ENCODE assay signal across 9 cellular contexts in the genomic region with DNA sequence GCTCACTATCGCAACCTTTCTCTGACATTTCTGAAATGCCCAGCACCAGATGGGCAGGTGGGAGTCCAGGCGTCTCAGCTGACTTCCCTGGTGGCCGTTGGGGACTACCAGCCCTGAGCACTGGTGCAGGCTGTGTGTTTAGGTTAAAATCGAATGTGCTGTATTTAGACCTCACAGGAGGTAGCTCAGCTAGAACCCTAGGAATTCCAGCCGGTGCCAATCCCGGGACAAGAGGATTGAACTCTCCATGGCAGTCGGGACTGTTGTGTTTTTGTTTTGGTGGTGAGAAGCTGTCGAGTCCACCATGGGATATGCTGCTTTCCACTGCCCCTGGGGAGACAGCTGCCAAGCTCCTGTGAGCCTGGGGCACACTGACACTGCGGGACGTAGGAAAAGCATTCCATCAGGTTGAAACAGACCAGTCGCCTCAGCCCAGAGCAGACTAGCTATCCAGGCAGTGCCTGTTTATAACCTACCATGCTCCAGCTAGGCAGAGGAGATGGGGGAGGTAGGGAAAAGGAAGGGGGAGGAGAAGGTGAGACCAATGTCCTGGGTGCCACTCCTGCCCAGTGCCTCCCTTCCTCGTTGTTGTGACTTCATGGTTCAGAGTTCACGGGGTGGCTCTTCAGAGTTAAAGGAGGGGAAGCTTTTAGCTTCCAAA. TPM values are rescaled to one million over a fixed set of nuclear protein-coding genes. Genes with fewer than 3 reads are reported as not detected.
DNase-seq lines count a peak whose midpoint lies in the region; ATAC-seq, FAIRE-seq and TF ChIP-seq lines count a peak whose summit lies in the region.
"Had no signal": no experiment of that assay in that cellular context is flagged by ENCODE, and none has a peak within 500 bp of the region (broad histone marks: within the 10 kb centered on the region; RNA-seq: fewer than 3 reads in every experiment).

No MANE protein-coding gene starts in this region.

- H3K4me1 ChIP-seq in skeletal muscle tissue (ENCODE audit: control insufficient read depth in 3 of 3, insufficient read depth in 3 of 3, low read length in 3 of 3), result peaks cover 27 to 60% (median 41%) of the 10 kb centered on the region in 3 donors

- TF ChIP-seq POLR2A in H54 (IDR thresholded peaks at IDR 0.05; ENCODE audit: low read depth, low read length), result no peak; the same call in 1 of the 2 replicates

- peaks cover 0 to 4% (median 2%) of the 10 kb centered on the region in 3 donors for H3K36me3 ChIP-seq in skeletal muscle tissue (ENCODE audit: control insufficient read depth in 3 of 3, insufficient read depth in 3 of 3, low read length in 3 of 3)

- FAIRE-seq in H54 (lab: Jason Lieb, UNC), result no peak

- peak overlapping the region in 1 of 3 donors; percentile 16 for H3K4me3 ChIP-seq in skeletal muscle tissue (ENCODE audit: low read length in 3 of 3)

- no peaks in the 10 kb centered on the region for H3K9me3 ChIP-seq in skeletal muscle tissue (ENCODE audit: control insufficient read depth in 3 of 3, low read length in 3 of 3)

- DNase-seq in H54 (ENCODE audit: insufficient read length, low spot score) (peak; percentile 46), Right ventricle myocardium inferior (ENCODE audit: missing footprints) (peak; percentile 77), midbrain (lab: John Stamatoyannopoulos, UW) (no peak), NCI-H524 (lab: John Stamatoyannopoulos, UW) (no peak), globus pallidus (ENCODE audit: low spot score) (no peak), OCI-M2 (lab: John Stamatoyannopoulos, UW; ENCODE audit: unreplicated experiment) (no peak)
- DNase-seq: NCI-H1694 had no signal

- H3K9me3 Mint-ChIP-seq in activated T-helper 17 cell treated with anti-CD3 and anti-CD28 coated beads, Interleukin-2, amount 50 U/mL, for 72 hours, result no peaks in the 10 kb centered on the region

- intact Hi-C loops in Right ventricle myocardium inferior (cut with DNase I), result loop anchor here (2.0 to 5.0 kb wide), 3 partner anchors 57 to 74 kb away; no protein-coding TSS in a partner anchor

- peak overlapping the region; percentile 75 for H3K27ac ChIP-seq in skeletal muscle tissue (ENCODE audit: low read depth, low read length)

- H3K4me3 Mint-ChIP-seq in activated T-helper 17 cell treated with anti-CD3 and anti-CD28 coated beads, Interleukin-2, amount 50 U/mL, for 72 hours, result peak overlapping the region; percentile 27

- H3K27me3 Mint-ChIP-seq in activated T-helper 17 cell treated with anti-CD3 and anti-CD28 coated beads, Interleukin-2, amount 50 U/mL, for 72 hours, result no peaks in the 10 kb centered on the region

- H3K27me3 ChIP-seq in skeletal muscle tissue (ENCODE audit: control insufficient read depth in 3 of 3, insufficient read depth in 3 of 3, low read length in 3 of 3), result no peaks in the 10 kb centered on the region

- peaks cover 39% of the 10 kb centered on the region for H3K36me3 Mint-ChIP-seq in activated T-helper 17 cell treated with anti-CD3 and anti-CD28 coated beads, Interleukin-2, amount 50 U/mL, for 72 hours (ENCODE audit: low read depth)

- no peak for ATAC-seq in activated T-helper 17 cell treated with anti-CD3 and anti-CD28 coated beads, Interleukin-2, amount 50 U/mL, for 72 hours (replicated peaks)
- peak; percentile 82 for ATAC-seq in Right ventricle myocardium inferior

- H3K4me1 Mint-ChIP-seq in activated T-helper 17 cell treated with anti-CD3 and anti-CD28 coated beads, Interleukin-2, amount 50 U/mL, for 72 hours, result peaks cover 37% of the 10 kb centered on the region

- H3K9ac ChIP-seq in skeletal muscle tissue (ENCODE audit: low read depth in 1 of 3, low read length in 3 of 3), result peak overlapping the region in 2 of 3 donors; percentile 5 to 9

- peak overlapping the region; percentile 80 for H3K27ac Mint-ChIP-seq in activated T-helper 17 cell treated with anti-CD3 and anti-CD28 coated beads, Interleukin-2, amount 50 U/mL, for 72 hours

RNA-seq across cellular contexts. Expression of a gene that starts 52.9 kb away (rescaled TPM):
- 100 to 1,000 TPM; 127 to 253 TPM for total RNA-seq in activated T-helper 17 cell treated with anti-CD3 and anti-CD28 coated beads, Interleukin-2, amount 50 U/mL, for 72 hours
- total RNA-seq in Right ventricle myocardium inferior (42.0 TPM), skeletal muscle tissue (35.5 TPM)

Comparison
In these comparisons a context has a peak if more than half of its experiments do, and no peak if none do; other contexts are left out.
1. DNase-seq: peak in H54 (single experiment) and Right ventricle myocardium inferior (single experiment); none in midbrain (single experiment), NCI-H524 (0 of 2), globus pallidus (single experiment) and OCI-M2 (single experiment).